8 cellular contexts compared by ENCODE assay signal in genomic region chr2:207530160-207531023, GRCh38. TPM values are rescaled to one million over a fixed set of nuclear protein-coding genes. Genes with fewer than 3 reads are reported as not detected.
A peak's percentile ranks its signal among the peaks of the same experiment; 100 is the strongest.
DNase-seq lines count a peak whose midpoint lies in the region; ATAC-seq and TF ChIP-seq lines count a peak whose summit lies in the region.

No MANE protein-coding gene starts in this region.

- peak overlapping the region; percentile 94 for H3K27ac ChIP-seq in angular gyrus (ENCODE audit: low read depth, low read length)
- H3K27ac ChIP-seq in iPS DF 6.9 (ENCODE audit: low read length) = no peak overlapping the region
- H3K27ac ChIP-seq in gastrocnemius medialis = peak overlapping the region; percentile 94 to 95 (median 94)

- WGBS in iPS DF 6.9 (ENCODE audit: insufficient coverage, insufficient read length) = no CpG with 5 or more reads among the region's 93 CpGs

- H3K36me3 ChIP-seq in iPS DF 6.9 (ENCODE audit: control insufficient read depth, insufficient read depth, low read length) (no peaks in the 10 kb centered on the region), gastrocnemius medialis (no peaks in the 10 kb centered on the region)

- DNase-seq in AML-193 (lab: John Stamatoyannopoulos, UW) = peak; percentile 59 to 61
- DNase-seq in KBM-7 = peak; percentile 78
- DNase-seq in T follicular helper cell (ENCODE audit: low read depth) = peak; percentile 47
- no peak for DNase-seq in iPS DF 6.9 (ENCODE audit: low read depth, low spot score)
- peak; percentile 42 to 49 for DNase-seq in gastrocnemius medialis

- TF ChIP-seq CTCF in gastrocnemius medialis (IDR thresholded peaks at IDR 0.05 in 4 of 5, conservative IDR thresholded peaks at IDR 0.05 in 1 of 5) = no peak

- peak in 1 of 2 donors; percentile 6 for TF ChIP-seq POLR2A in gastrocnemius medialis (IDR thresholded peaks at IDR 0.05)

- peak overlapping the region; percentile 69 for H3K4me3 ChIP-seq in iPS DF 6.9 (ENCODE audit: low read length)
- H3K4me3 ChIP-seq in gastrocnemius medialis = peak overlapping the region; percentile 80 to 93 (median 86)

- no peaks in the 10 kb centered on the region for H3K4me1 ChIP-seq in iPS DF 6.9 (ENCODE audit: control insufficient read depth, insufficient read depth, low read length)
- peaks cover 37 to 43% of the 10 kb centered on the region in 2 donors for H3K4me1 ChIP-seq in gastrocnemius medialis

- H3K27me3 ChIP-seq in iPS DF 6.9 (ENCODE audit: control insufficient read depth, insufficient read depth, low read length) (no peaks in the 10 kb centered on the region), gastrocnemius medialis (no peaks in the 10 kb centered on the region)

- no peaks in the 10 kb centered on the region for H3K9me3 ChIP-seq in iPS DF 6.9 (ENCODE audit: control insufficient read depth, insufficient read depth, low read length)
- H3K9me3 ChIP-seq in gastrocnemius medialis = no peaks in the 10 kb centered on the region

- peak; percentile 3 for ATAC-seq in GM19035 (IDR thresholded peaks at IDR 0.05; ENCODE audit: unreplicated experiment)
- peak; percentile 25 to 35 for ATAC-seq in gastrocnemius medialis
- no peak for ATAC-seq in GM19023 (IDR thresholded peaks at IDR 0.05; ENCODE audit: unreplicated experiment)

- intact Hi-C loops in gastrocnemius medialis (cut with DNase I; ENCODE audit: low total_unique reads) = loop anchor here (1.0 to 5.0 kb wide), 2 partner anchors 95 to 182 kb away; partner anchors contain the start of genes CCNYL1 and METTL21A

- in situ Hi-C loops in KBM-7 (cut with MboI; ENCODE audit: low pct_unique_long_range_greater_than_20kb, low sequenced_read_pairs) (no loop called here), gastrocnemius medialis (cut with MboI; ENCODE audit: low sequenced_read_pairs in 4 of 4) (loop anchor here in 2 of 4 donors (10.0 to 25.0 kb wide), 3 partner anchors 94 to 732 kb away; partner anchors contain the start of genes CCNYL1 (in 2 of the 2), IDH1 (in 1 of the 2), METTL21A (in 1 of the 2) and PIKFYVE (in 1 of the 2))

RNA-seq across cellular contexts. Expression of gene CREB1, which starts 0.6 kb away (rescaled TPM):
- total RNA-seq in gastrocnemius medialis = 10 to 100 TPM; 11.5 to 19.9 (median 19.8) TPM
